1 cellular context compared by ENCODE assay signal in the genomic region with DNA sequence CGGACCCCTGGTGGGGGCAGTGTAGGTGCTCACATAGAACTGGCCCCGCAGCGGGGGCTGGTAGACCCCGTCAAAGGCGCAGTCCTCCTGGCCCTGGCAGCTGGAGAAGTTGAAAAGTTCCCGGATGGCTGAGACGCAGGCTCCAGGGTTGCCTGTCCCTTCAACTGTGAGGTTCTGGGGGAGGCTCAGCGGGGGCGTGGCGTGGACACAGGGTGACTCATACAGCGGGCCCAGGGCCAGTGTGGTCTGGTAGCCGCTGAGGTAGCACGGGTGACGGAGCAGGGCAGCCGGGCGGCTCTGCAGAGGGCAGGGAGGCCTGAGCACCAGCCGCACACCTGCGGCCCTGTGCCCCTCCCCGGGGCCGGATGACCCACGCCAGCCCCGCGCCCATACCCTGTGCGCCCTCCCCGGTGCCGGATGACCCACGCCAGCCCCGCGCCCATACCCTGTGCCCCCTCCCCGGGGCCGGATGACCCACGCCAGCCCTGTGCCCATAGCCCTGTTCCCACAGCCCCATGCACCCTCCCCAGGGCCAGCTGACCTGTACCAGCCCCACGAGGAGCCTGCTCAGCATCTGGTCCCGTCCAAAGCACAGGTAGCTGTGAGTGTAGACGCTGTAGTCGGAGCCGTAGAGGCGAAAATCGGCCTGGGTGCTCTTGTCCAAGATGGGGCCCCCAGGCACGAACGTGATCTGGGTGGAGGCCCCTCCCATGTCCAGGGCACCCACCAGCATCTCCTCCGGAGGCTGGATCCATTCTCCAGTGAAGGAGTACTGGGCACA.
TF ChIP-seq lines count a peak whose summit lies in the region.

No MANE protein-coding gene starts in this region.

TF ChIP-seq in A549, 52 proteins besides CTCF, POLR2A, EP300 and RAD21 (continued from another document):
- peak; percentile 36; the same call in 1 of the 2 replicates for TF ChIP-seq FOSL2 (IDR thresholded peaks at IDR 0.05)
- TF ChIP-seq FOSL2 (CRISPR knock-in tag; IDR thresholded peaks at IDR 0.05): peak; percentile 88
- TF ChIP-seq, protein P1, sequence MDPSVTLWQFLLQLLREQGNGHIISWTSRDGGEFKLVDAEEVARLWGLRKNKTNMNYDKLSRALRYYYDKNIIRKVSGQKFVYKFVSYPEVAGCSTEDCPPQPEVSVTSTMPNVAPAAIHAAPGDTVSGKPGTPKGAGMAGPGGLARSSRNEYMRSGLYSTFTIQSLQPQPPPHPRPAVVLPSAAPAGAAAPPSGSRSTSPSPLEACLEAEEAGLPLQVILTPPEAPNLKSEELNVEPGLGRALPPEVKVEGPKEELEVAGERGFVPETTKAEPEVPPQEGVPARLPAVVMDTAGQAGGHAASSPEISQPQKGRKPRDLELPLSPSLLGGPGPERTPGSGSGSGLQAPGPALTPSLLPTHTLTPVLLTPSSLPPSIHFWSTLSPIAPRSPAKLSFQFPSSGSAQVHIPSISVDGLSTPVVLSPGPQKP (IDR thresholded peaks at IDR 0.05; ENCODE audit: low read depth, low read length): no peak
- no peak for TF ChIP-seq HOXB13 (CRISPR knock-in tag; IDR thresholded peaks at IDR 0.05; ENCODE audit: low read depth)
